In genomic region chr19:13881692-13882418, GRCh38 we compare ENCODE assay signal across 10 cellular contexts. TPM values are rescaled to one million over a fixed set of nuclear protein-coding genes. Genes with fewer than 3 reads are reported as not detected.
DNase-seq lines count a peak whose midpoint lies in the region; ATAC-seq and TF ChIP-seq lines count a peak whose summit lies in the region.
"Had no signal": no experiment of that assay in that cellular context is flagged by ENCODE, and none has a peak within 500 bp of the region (broad histone marks: within the 10 kb centered on the region; RNA-seq: fewer than 3 reads in every experiment).

No MANE protein-coding gene starts in this region.

- H3T11ph ChIP-seq in H9 (ENCODE audit: low read length) = no peak overlapping the region

- WGBS in H9 (ENCODE audit: extremely low coverage, insufficient read length, low lambda C conversion rate) = no CpG with 5 or more reads among the region's 17 CpGs
- WGBS in endodermal cell (ENCODE audit: insufficient coverage in 1 of 2, insufficient read length in 1 of 2), 2 experiments = 74 to 85% methylated on average over 12 to 17 of the region's 17 CpGs

- H2AFZ ChIP-seq in H9 (ENCODE audit: low read length) = no peak overlapping the region

- H3K4me2 ChIP-seq in H9 (ENCODE audit: insufficient read depth, insufficient read length, low read length) (no peak overlapping the region), skeletal muscle satellite cell (ENCODE audit: low read length) (peak overlapping the region; percentile 39)

- no peak overlapping the region for H2BK5ac ChIP-seq in H9 (ENCODE audit: insufficient read length, low read length)

- H4K91ac ChIP-seq in H9 (ENCODE audit: insufficient read length, low read depth, low read length) = no peak overlapping the region

- H3K27me3 Mint-ChIP-seq in H9 (ENCODE audit: low read depth) (peaks cover 23% of the 10 kb centered on the region), T-helper 17 cell (no peaks in the 10 kb centered on the region), endodermal cell (ENCODE audit: insufficient read depth) (peaks cover 5% of the 10 kb centered on the region)

- ATAC-seq in T-helper 17 cell = peak; percentile 7

- DNase-seq in H9 = no peak
- DNase-seq in T-helper 17 cell = peak in 1 of 3 donors; percentile 33
- DNase-seq in endodermal cell = no peak
- no peak for DNase-seq in NCI-H524 treated with DMSO at 0.1 percent for 48 hours (lab: John Stamatoyannopoulos, UW)
- DNase-seq in SW 1271 (lab: John Stamatoyannopoulos, UW) = no peak
- DNase-seq in MG63 = no peak
- DNase-seq in DMS153 treated with DMSO at 0.1 percent for 48 hours (lab: John Stamatoyannopoulos, UW; ENCODE audit: unreplicated experiment) = no peak

- H3K4me3 ChIP-seq in endodermal cell (ENCODE audit: low read length) (no peak overlapping the region), skeletal muscle satellite cell (ENCODE audit: low read length) (no peak overlapping the region), MG63 (no peak overlapping the region)
- H3K4me3 ChIP-seq: SJSA1 had no signal

- no peak overlapping the region for H3K27ac ChIP-seq in H9 (ENCODE audit: insufficient read length, low read depth, low read length)
- peak overlapping the region; percentile 67 for H3K27ac ChIP-seq in endodermal cell (ENCODE audit: low read depth, low read length)
- H3K27ac ChIP-seq: SJSA1 had no signal

- H2AK5ac ChIP-seq in H9 (ENCODE audit: insufficient read length, low read length) = no peak overlapping the region

- no peaks in the 10 kb centered on the region for H4K20me1 ChIP-seq in H9 (ENCODE audit: control insufficient read depth, insufficient read depth, insufficient read length)

- no peak overlapping the region for H4K5ac ChIP-seq in H9 (ENCODE audit: insufficient read length, low read depth, low read length)

- H3K4me3 Mint-ChIP-seq in H9 (peak overlapping the region in 1 of 2 experiments; percentile 17; a peak in 1 of 5 replicates), T-helper 17 cell (peak overlapping the region; percentile 68), endodermal cell (no peak overlapping the region)

- H3K79me1 ChIP-seq in H9 (ENCODE audit: insufficient read depth, low read depth, low read length, poor library complexity, severe bottlenecking) = no peaks in the 10 kb centered on the region

- H3K36me3 Mint-ChIP-seq in H9 (ENCODE audit: insufficient read depth in 1 of 3, low read depth in 3 of 3) (no peaks in the 10 kb centered on the region), T-helper 17 cell (ENCODE audit: low read depth) (no peaks in the 10 kb centered on the region), endodermal cell (ENCODE audit: low read depth) (no peaks in the 10 kb centered on the region)

- 0 out of 2 replicates have a peak overlapping the region, but pooled peaks have one; percentile 10 for H3K14ac ChIP-seq in H9 (ENCODE audit: insufficient read depth, low read length)

- no peak for TF ChIP-seq CTCF in H9 (conservative IDR thresholded peaks at IDR 0.05)
- TF ChIP-seq CTCF in endodermal cell (conservative IDR thresholded peaks at IDR 0.05) = no peak

- no peak overlapping the region for H2BK120ac ChIP-seq in H9 (ENCODE audit: low read depth, low read length, poor library complexity, severe bottlenecking)

- peak overlapping the region; percentile 18 for H3K18ac ChIP-seq in H9 (ENCODE audit: insufficient read length, low read depth, low read length)

- H3K4me1 ChIP-seq in H9 (ENCODE audit: insufficient read depth, low read length) (peaks cover 3% of the 10 kb centered on the region; the same call in 1 of the 2 replicates), endodermal cell (ENCODE audit: control insufficient read depth, insufficient read depth, low read length) (peaks cover 11% of the 10 kb centered on the region), skeletal muscle satellite cell (ENCODE audit: control insufficient read depth, insufficient read depth, low read length) (peaks cover 24% of the 10 kb centered on the region)

- H3K27me3 ChIP-seq in H9 (ENCODE audit: insufficient read depth, low read length) (no peaks in the 10 kb centered on the region; the same call in 1 of the 2 replicates), endodermal cell (ENCODE audit: control insufficient read depth, insufficient read depth, low read length, poor library complexity, severe bottlenecking) (peaks cover under 1% of the 10 kb centered on the region), skeletal muscle satellite cell (ENCODE audit: control insufficient read depth, insufficient read depth, low read length) (no peaks in the 10 kb centered on the region), MG63 (no peaks in the 10 kb centered on the region)
- H3K27me3 ChIP-seq: SJSA1 had no signal

- H3K9me3 ChIP-seq in H9 (ENCODE audit: control insufficient read depth, low read depth, low read length) = no peaks in the 10 kb centered on the region
- no peaks in the 10 kb centered on the region for H3K9me3 ChIP-seq in T-helper 17 cell (ENCODE audit: control insufficient read depth, low read length, poor library complexity, severe bottlenecking)
- no peaks in the 10 kb centered on the region for H3K9me3 ChIP-seq in endodermal cell (ENCODE audit: control insufficient read depth, low read length)
- H3K9me3 ChIP-seq in skeletal muscle satellite cell (replicated peaks; ENCODE audit: low read length) = no peaks in the 10 kb centered on the region
- no peaks in the 10 kb centered on the region for H3K9me3 ChIP-seq in MG63
- H3K9me3 ChIP-seq: SJSA1 had no signal

- H3K79me2 ChIP-seq in H9 (ENCODE audit: insufficient read depth, low read length) = no peaks in the 10 kb centered on the region

- H3K23me2 ChIP-seq in H9 (ENCODE audit: insufficient read length, low read depth, low read length, poor library complexity, severe bottlenecking) = peaks cover 3% of the 10 kb centered on the region

- H3K4me1 Mint-ChIP-seq in H9 (peaks cover 20 to 27% of the 10 kb centered on the region in 2 experiments), T-helper 17 cell (peaks cover 23% of the 10 kb centered on the region), endodermal cell (peaks cover 12% of the 10 kb centered on the region)

- no peak overlapping the region for H2BK20ac ChIP-seq in H9 (ENCODE audit: low read depth, low read length, poor library complexity, severe bottlenecking)

- no peak overlapping the region for H3K56ac ChIP-seq in H9 (ENCODE audit: insufficient read length, low read depth, low read length)

- no peaks in the 10 kb centered on the region; a peak in 1 of 5 replicates for H3K9me3 Mint-ChIP-seq in H9
- no peaks in the 10 kb centered on the region for H3K9me3 Mint-ChIP-seq in endodermal cell

- H3K4ac ChIP-seq in H9 (ENCODE audit: low read depth, low read length) = no peak overlapping the region

- H4K8ac ChIP-seq in H9 (replicated peaks; ENCODE audit: insufficient read length, low read depth, low read length) = no peak overlapping the region

- no peaks in the 10 kb centered on the region for H3K36me3 ChIP-seq in endodermal cell (ENCODE audit: control insufficient read depth, insufficient read depth, low read length)
- no peaks in the 10 kb centered on the region for H3K36me3 ChIP-seq in skeletal muscle satellite cell (ENCODE audit: insufficient read depth, low read length)
- no peaks in the 10 kb centered on the region for H3K36me3 ChIP-seq in MG63
- H3K36me3 ChIP-seq: SJSA1 had no signal

- H3K27ac Mint-ChIP-seq in H9 (peak overlapping the region in 1 of 3 experiments; percentile 75; a peak in 2 of 7 replicates), T-helper 17 cell (peak overlapping the region; percentile 87), endodermal cell (peak overlapping the region; percentile 91)

- H2BK15ac ChIP-seq in H9 (ENCODE audit: low read depth, low read length) = no peak overlapping the region

- no peak overlapping the region for H3K9ac ChIP-seq in H9 (ENCODE audit: extremely low read depth, insufficient read length, low read length)
- no peak overlapping the region for H3K9ac ChIP-seq in endodermal cell (ENCODE audit: extremely low read depth, low read length, poor library complexity, severe bottlenecking)
- H3K9ac ChIP-seq in skeletal muscle satellite cell (ENCODE audit: low read depth, low read length) = peak overlapping the region; percentile 18

- H3K23ac ChIP-seq in H9 (ENCODE audit: insufficient read length, low read depth, low read length) = no peak overlapping the region

- peak overlapping the region; percentile 2 for H2BK12ac ChIP-seq in H9 (ENCODE audit: insufficient read length, low read depth, low read length)

RNA-seq across cellular contexts. Expression of gene NANOS3, which starts 4.9 kb away (rescaled TPM):
- total RNA-seq in H9 (2021) = not detected in 2 replicates
- 1 to 10 TPM in 1 of 2 donors, under 1 TPM in 1; 0.60 to 2.6 TPM for total RNA-seq in T-helper 17 cell
- total RNA-seq in endodermal cell = under 1 TPM in 1 of 2 donors, not detected in 1; 0.64 TPM
- polyA plus RNA-seq in endodermal cell (2013, experiment 1 of 2) = 2.6 TPM
- 2.0 TPM for polyA plus RNA-seq in endodermal cell (2013, experiment 2 of 2)
- total RNA-seq in skeletal muscle satellite cell (2012; rRNA removed) = not detected in 2 replicates
- not detected in 2 replicates for total RNA-seq in MG63 (2014; rRNA removed; shearing (Covaris generic); ENCODE audit: low replicate concordance)
- total RNA-seq: liver had no signal
- polyA plus RNA-seq: liver had no signal

RNA-seq across cellular contexts. Expression of gene BRME1, which starts 24.1 kb away (rescaled TPM):
- total RNA-seq in H9 (2021) (4.7 and 6.7 TPM in 2 replicates), T-helper 17 cell (1 to 10 TPM in 1 of 2 donors, under 1 TPM in 1; 0.82 to 1.7 TPM), endodermal cell (1 to 10 TPM; 4.4 to 7.4 TPM)
- polyA plus RNA-seq in endodermal cell (2013, experiment 1 of 2) = 4.4 TPM
- polyA plus RNA-seq in endodermal cell (2013, experiment 2 of 2) = 2.5 TPM
- total RNA-seq in skeletal muscle satellite cell (2012; rRNA removed) = under 0.01 and 0.22 TPM in 2 replicates
- 5.1 and 8.4 TPM in 2 replicates for total RNA-seq in MG63 (2014; rRNA removed; shearing (Covaris generic); ENCODE audit: low replicate concordance)

RNA-seq across cellular contexts. Expression of gene CC2D1A, which starts 24.1 kb away (rescaled TPM):
- total RNA-seq in H9 (2021) = 42.7 and 48.5 TPM in 2 replicates
- total RNA-seq in T-helper 17 cell = 10 to 100 TPM; 22.5 to 24.4 TPM
- total RNA-seq in endodermal cell = 10 to 100 TPM; 45.1 to 55.9 TPM
- polyA plus RNA-seq in endodermal cell (2013, experiment 1 of 2) = 24.2 TPM
- 21.9 TPM for polyA plus RNA-seq in endodermal cell (2013, experiment 2 of 2)
- 9.0 and 12.7 TPM in 2 replicates for total RNA-seq in skeletal muscle satellite cell (2012; rRNA removed)
- total RNA-seq in MG63 (2014; rRNA removed; shearing (Covaris generic); ENCODE audit: low replicate concordance) = 26.2 and 27.3 TPM in 2 replicates

RNA-seq across cellular contexts. Expression of gene PODNL1, which starts 56.4 kb away (rescaled TPM):
- 0.68 TPM in 2 replicates for total RNA-seq in H9 (2021)
- total RNA-seq in T-helper 17 cell = under 1 TPM in 1 of 2 donors, not detected in 1; 0.31 TPM
- under 1 TPM in 1 of 2 donors, not detected in 1; 0.29 TPM for total RNA-seq in endodermal cell
- 1.3 TPM for polyA plus RNA-seq in endodermal cell (2013, experiment 1 of 2)
- 3.0 TPM for polyA plus RNA-seq in endodermal cell (2013, experiment 2 of 2)
- 0.76 and 0.87 TPM in 2 replicates for total RNA-seq in skeletal muscle satellite cell (2012; rRNA removed)
- total RNA-seq in MG63 (2014; rRNA removed; shearing (Covaris generic); ENCODE audit: low replicate concordance) = not detected in 2 replicates
- total RNA-seq: liver had no signal
